In genomic region chr18:4017479-4017878, GRCh38 we compare ENCODE assay signal across 8 cellular contexts.
DNase-seq lines count a peak whose midpoint lies in the region; ATAC-seq and TF ChIP-seq lines count a peak whose summit lies in the region.

No MANE protein-coding gene starts in this region.

- no TSS peak for BruUV-seq in PC-3 (replicated peaks; lab: Mats Ljungman, UMichigan)

- H3K4me3 Mint-ChIP-seq in neural crest cell, result no peak overlapping the region
- H3K4me3 Mint-ChIP-seq in activated T-helper 17 cell treated with anti-CD3 and anti-CD28 coated beads, Interleukin-2, amount 50 U/mL, for 72 hours, result no peak overlapping the region

- no peaks in the 10 kb centered on the region for H3K9me2 ChIP-seq in SK-N-SH
- H3K9me2 ChIP-seq in PC-3 (replicated peaks; ENCODE audit: low read length), result no peaks in the 10 kb centered on the region

- H3K4me1 Mint-ChIP-seq in neural crest cell, result no peaks in the 10 kb centered on the region
- no peaks in the 10 kb centered on the region for H3K4me1 Mint-ChIP-seq in activated T-helper 17 cell treated with anti-CD3 and anti-CD28 coated beads, Interleukin-2, amount 50 U/mL, for 72 hours

- no peaks in the 10 kb centered on the region for H3K36me3 ChIP-seq in SK-N-SH (replicated peaks in 1 of 2; ENCODE audit: control insufficient read depth in 1 of 2, insufficient read depth in 2 of 2, low read length in 1 of 2)
- no peaks in the 10 kb centered on the region for H3K36me3 ChIP-seq in PC-3 (ENCODE audit: low read depth, low read length)

- no peak for TF ChIP-seq EP300 in SK-N-SH (IDR thresholded peaks at IDR 0.05; ENCODE audit: borderline replicate concordance in 1 of 2, low read depth in 1 of 2, low read length in 1 of 2)

- H4K20me1 ChIP-seq in SK-N-SH (ENCODE audit: insufficient read depth) (no peaks in the 10 kb centered on the region), PC-3 (ENCODE audit: low read length) (no peaks in the 10 kb centered on the region)

- peaks cover 3% of the 10 kb centered on the region for H3K9me3 Mint-ChIP-seq in neural crest cell
- no peaks in the 10 kb centered on the region for H3K9me3 Mint-ChIP-seq in activated T-helper 17 cell treated with anti-CD3 and anti-CD28 coated beads, Interleukin-2, amount 50 U/mL, for 72 hours

- 0 out of 3 replicates have a peak, but pooled peaks have one; percentile 46 for ATAC-seq in SK-N-SH treated with all-trans-retinoic acid at 6 μM for 48 hours
- peak; percentile 64 for ATAC-seq in HG02798 (IDR thresholded peaks at IDR 0.05; ENCODE audit: poor library complexity, unreplicated experiment)
- 0 out of 2 replicates have a peak, but pooled peaks have one; percentile 38 for ATAC-seq in PC-3
- no peak for ATAC-seq in activated CD4-positive, CD25-positive, alpha-beta regulatory T cell treated with anti-CD3 and anti-CD28 coated beads, Interleukin-2, amount 50 U/mL, for 24 hours
- no peak for ATAC-seq in activated T-helper 17 cell treated with anti-CD3 and anti-CD28 coated beads, Interleukin-2, amount 50 U/mL, for 72 hours (replicated peaks)

- TF ChIP-seq CTCF in SK-N-SH (IDR thresholded peaks at IDR 0.05), result no peak; the same call in 1 of the 2 replicates
- TF ChIP-seq CTCF in PC-3 (conservative IDR thresholded peaks at IDR 0.05; ENCODE audit: low read depth, low read length), result peak; percentile 43; the same call in 1 of the 2 replicates
- TF ChIP-seq CTCF in neural crest cell (conservative IDR thresholded peaks at IDR 0.05), result peak; percentile 46

- WGBS in SK-N-SH (ENCODE audit: low lambda C conversion rate), result 11% methylated on average over 3 of the region's 3 CpGs

- H3F3A ChIP-seq in SK-N-SH (replicated peaks; ENCODE audit: insufficient read depth) (no peaks in the 10 kb centered on the region), PC-3 (ENCODE audit: low read length, unreplicated experiment) (no peaks in the 10 kb centered on the region)

- no peaks in the 10 kb centered on the region for H3K79me2 ChIP-seq in SK-N-SH (ENCODE audit: insufficient read depth)
- H3K79me2 ChIP-seq in PC-3 (ENCODE audit: low read length), result no peaks in the 10 kb centered on the region

- POLR2A ChIA-PET in SK-N-SH (lab: Yijun Ruan, JAX) (no interaction called here), PC-3 (lab: Charles Lee; ENCODE audit: unreplicated experiment) (no interaction called here)

- H3K4me1 ChIP-seq in SK-N-SH (ENCODE audit: control insufficient read depth in 1 of 2, insufficient read depth in 2 of 2, low read depth in 1 of 2, low read length in 1 of 2) (no peaks in the 10 kb centered on the region), PC-3 (ENCODE audit: insufficient read depth, low read length) (no peaks in the 10 kb centered on the region)

- intact Hi-C loops in PC-3 (cut with micrococcal nuclease), result no loop called here

- TF ChIP-seq RAD21 in SK-N-SH (IDR thresholded peaks at IDR 0.05; ENCODE audit: low read length), result no peak

- H3K4me2 ChIP-seq in SK-N-SH (no peak overlapping the region), PC-3 (ENCODE audit: low read length) (no peak overlapping the region)

- no peak overlapping the region for H2AFZ ChIP-seq in SK-N-SH (ENCODE audit: low read depth)
- H2AFZ ChIP-seq in PC-3 (ENCODE audit: low read length), result no peak overlapping the region

- no peak overlapping the region for H3K27ac Mint-ChIP-seq in neural crest cell (ENCODE audit: unreplicated experiment)
- no peak overlapping the region for H3K27ac Mint-ChIP-seq in activated T-helper 17 cell treated with anti-CD3 and anti-CD28 coated beads, Interleukin-2, amount 50 U/mL, for 72 hours

- CTCF ChIA-PET in SK-N-SH (lab: Yijun Ruan, JAX), result no interaction called here
- CTCF ChIA-PET in PC-3 (lab: Charles Lee), result no interaction called here

- no peaks in the 10 kb centered on the region for H3K36me3 Mint-ChIP-seq in neural crest cell (ENCODE audit: low read depth)
- no peaks in the 10 kb centered on the region for H3K36me3 Mint-ChIP-seq in activated T-helper 17 cell treated with anti-CD3 and anti-CD28 coated beads, Interleukin-2, amount 50 U/mL, for 72 hours (ENCODE audit: low read depth)

- H3K27me3 Mint-ChIP-seq in neural crest cell (ENCODE audit: low read depth), result no peaks in the 10 kb centered on the region
- peaks cover 3% of the 10 kb centered on the region for H3K27me3 Mint-ChIP-seq in activated T-helper 17 cell treated with anti-CD3 and anti-CD28 coated beads, Interleukin-2, amount 50 U/mL, for 72 hours

- H3K27me3 ChIP-seq in SK-N-SH (ENCODE audit: insufficient read depth) (no peaks in the 10 kb centered on the region; the same call in 1 of the 2 replicates), PC-3 (ENCODE audit: low read length) (no peaks in the 10 kb centered on the region)

- H3K27ac ChIP-seq in SK-N-SH (ENCODE audit: low read depth in 2 of 2, low read length in 1 of 2) (no peak overlapping the region), PC-3 (ENCODE audit: low read length) (no peak overlapping the region)

- no peak for DNase-seq in SK-N-SH
- peak; percentile 14 for DNase-seq in PC-3
- DNase-seq in neural crest cell (ENCODE audit: low read depth, low spot score), result no peak
- DNase-seq in activated CD4-positive, alpha-beta T cell treated with anti-CD3 and anti-CD28 coated beads, Interleukin-2, amount 50 U/mL, for 48 hours, result no peak

- H3K9me3 ChIP-seq in SK-N-SH (no peaks in the 10 kb centered on the region), PC-3 (ENCODE audit: low read length) (no peaks in the 10 kb centered on the region)

- H3K9ac ChIP-seq in SK-N-SH, result no peak overlapping the region
- H3K9ac ChIP-seq in PC-3 (ENCODE audit: low read length), result no peak overlapping the region

- H3K4me3 ChIP-seq in SK-N-SH (ENCODE audit: low read depth in 2 of 2, low read length in 1 of 2) (no peak overlapping the region; a peak in 1 of 4 replicates), PC-3 (ENCODE audit: low read length) (no peak overlapping the region)

TF ChIP-seq in SK-N-SH treated with all-trans-retinoic acid at 6 μM for 48 hours, 23 proteins besides CTCF, POLR2A, EP300 and RAD21:
- TF ChIP-seq CSDC2 (CRISPR knock-in tag; IDR thresholded peaks at IDR 0.05) (no peak), TCF4 (CRISPR knock-in tag; IDR thresholded peaks at IDR 0.05; ENCODE audit: borderline replicate concordance) (no peak), TOX (CRISPR knock-in tag; IDR thresholded peaks at IDR 0.05; ENCODE audit: borderline replicate concordance) (no peak), ZNF565 (CRISPR knock-in tag; conservative IDR thresholded peaks at IDR 0.05; ENCODE audit: low read depth) (no peak), ESRRG (CRISPR knock-in tag; IDR thresholded peaks at IDR 0.05) (no peak), PATZ1 (CRISPR knock-in tag; IDR thresholded peaks at IDR 0.05; ENCODE audit: borderline replicate concordance) (no peak), ZNF8 (CRISPR knock-in tag; IDR thresholded peaks at IDR 0.05) (no peak), ARNTL (CRISPR knock-in tag; IDR thresholded peaks at IDR 0.05; ENCODE audit: borderline replicate concordance, low read depth) (no peak), ZFP3 (CRISPR knock-in tag; IDR thresholded peaks at IDR 0.05) (no peak), ZFP30 (CRISPR knock-in tag; IDR thresholded peaks at IDR 0.05) (no peak)

TF ChIP-seq in SK-N-SH, 30 proteins besides CTCF, POLR2A, EP300 and RAD21:
- no peak for TF ChIP-seq GABPA (IDR thresholded peaks at IDR 0.05; ENCODE audit: low read depth)
- TF ChIP-seq MXI1 (IDR thresholded peaks at IDR 0.05; ENCODE audit: low read depth, low read length), result no peak
- no peak for TF ChIP-seq RCOR1 (IDR thresholded peaks at IDR 0.05; ENCODE audit: low read length)

Comparison
In these comparisons a context has a peak if more than half of its experiments do, and no peak if none do; other contexts are left out.
1. ATAC-seq: peak in SK-N-SH treated with all-trans-retinoic acid at 6 μM for 48 hours (single experiment), HG02798 (single experiment) and PC-3 (single experiment); none in activated CD4-positive, CD25-positive, alpha-beta regulatory T cell treated with anti-CD3 and anti-CD28 coated beads, Interleukin-2, amount 50 U/mL, for 24 hours (0 of 2) and activated T-helper 17 cell treated with anti-CD3 and anti-CD28 coated beads, Interleukin-2, amount 50 U/mL, for 72 hours (single experiment).